In genomic region chr22:17769716-17770082, GRCh38 we compare ENCODE assay signal across 2 cellular contexts.
TF ChIP-seq lines count a peak whose summit lies in the region.

No MANE protein-coding gene starts in this region.

TF ChIP-seq in K562, 482 proteins besides CTCF, POLR2A, EP300 and RAD21:
- TF ChIP-seq RBFOX2 (IDR thresholded peaks at IDR 0.05; ENCODE audit: low read depth, low read length) (0 out of 2 replicates have a peak, but pooled peaks have one; percentile 27), SUPT5H (IDR thresholded peaks at IDR 0.05) (no peak), EWSR1 (IDR thresholded peaks at IDR 0.05; ENCODE audit: borderline replicate concordance, low read depth, partially characterized antibody) (no peak), ZNF12 (CRISPR knock-in tag; IDR thresholded peaks at IDR 0.05) (no peak), ZKSCAN1 (IDR thresholded peaks at IDR 0.05; ENCODE audit: low read depth, low read length) (no peak)

TF ChIP-seq in HEK293T, 16 proteins besides CTCF, POLR2A, EP300 and RAD21:
- TF ChIP-seq LEF1 (IDR thresholded peaks at IDR 0.05; ENCODE audit: borderline replicate concordance) (no peak), NFRKB (IDR thresholded peaks at IDR 0.05) (no peak), HDGF (IDR thresholded peaks at IDR 0.05; ENCODE audit: borderline replicate concordance) (no peak), PKNOX1 (IDR thresholded peaks at IDR 0.05) (no peak), ELF4 (IDR thresholded peaks at IDR 0.05) (no peak), SP1 (IDR thresholded peaks at IDR 0.05) (no peak), CTBP1 (IDR thresholded peaks at IDR 0.05; ENCODE audit: borderline replicate concordance) (no peak), SUZ12 (IDR thresholded peaks at IDR 0.05) (no peak), BHLHE40 (IDR thresholded peaks at IDR 0.05; ENCODE audit: borderline replicate concordance) (no peak)
